In the genomic region with DNA sequence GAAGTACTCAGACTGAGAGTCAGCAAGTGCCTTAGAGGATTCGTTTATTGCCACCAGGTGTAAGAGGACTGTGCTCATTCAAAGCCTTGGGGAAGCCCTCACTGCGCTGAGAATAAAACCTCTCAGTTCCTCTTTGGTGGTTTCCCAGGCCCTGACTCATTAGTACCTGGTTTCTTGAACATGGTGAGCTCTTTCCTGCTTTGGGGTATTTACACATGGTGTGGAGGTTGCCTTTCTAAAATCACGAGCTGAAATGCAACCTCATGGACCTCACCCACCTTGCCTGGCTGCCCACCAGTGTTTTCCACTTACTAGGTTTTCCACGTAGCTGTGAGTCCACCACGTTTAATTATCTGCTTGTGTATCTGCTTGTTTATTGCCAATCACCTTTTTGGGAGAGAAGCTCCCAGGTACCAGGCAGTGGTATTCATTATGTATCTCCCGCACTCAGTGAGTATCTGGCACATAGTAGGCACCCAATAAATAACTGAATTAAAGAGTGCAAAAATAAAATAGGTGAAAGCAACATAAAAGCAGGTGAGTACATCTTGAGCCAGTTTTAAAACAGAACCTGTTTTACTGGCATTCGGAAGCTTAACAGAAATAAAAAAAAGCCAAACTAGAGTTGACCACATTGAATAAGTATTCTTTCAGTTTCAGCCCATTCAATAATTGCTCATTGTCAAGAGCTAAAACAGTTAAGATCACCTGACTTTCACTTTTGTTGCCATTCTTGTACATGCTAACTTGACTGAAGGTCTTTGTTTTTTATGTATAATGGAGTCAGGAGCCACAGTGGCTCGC, we compare ENCODE assay signal across 8 cellular contexts.
DNase-seq lines count a peak whose midpoint lies in the region; ATAC-seq and TF ChIP-seq lines count a peak whose summit lies in the region.

No MANE protein-coding gene starts in this region.

- TF ChIP-seq CTCF in Panc1 (IDR thresholded peaks at IDR 0.05): no peak
- no peak for TF ChIP-seq CTCF in CD4-positive, alpha-beta T cell (IDR thresholded peaks at IDR 0.05)

- intact Hi-C loops in Panc1 (cut with micrococcal nuclease; ENCODE audit: unreplicated experiment) (no loop called here), right cardiac atrium (cut with DNase I) (no loop called here)
- intact Hi-C loops in CD4-positive, alpha-beta T cell (cut with DNase I, micrococcal nuclease): no loop called here

- no peak overlapping the region for H3K27ac Mint-ChIP-seq in CD4-positive, alpha-beta T cell

- H3K4me1 Mint-ChIP-seq in CD4-positive, alpha-beta T cell (ENCODE audit: low read depth): no peaks in the 10 kb centered on the region

- CTCF ChIA-PET in Panc1 (lab: Charles Lee): no interaction called here
- CTCF ChIA-PET in CD4-positive, alpha-beta T cell (lab: Charles Lee): no interaction called here

- no TSS peak for BruUV-seq in Panc1 (replicated peaks; lab: Mats Ljungman, UMichigan)

- in situ Hi-C loops in Panc1 (cut with HindIII; ENCODE audit: low pct_unique_long_range_greater_than_20kb, low sequenced_read_pairs): no loop called here

- no peaks in the 10 kb centered on the region for H3K36me3 ChIP-seq in Panc1 (ENCODE audit: control insufficient read depth, insufficient read depth, low read length)

- peak overlapping the region; percentile 34; the same call in 1 of the 2 replicates for H3K27ac ChIP-seq in Panc1 (ENCODE audit: low read length)
- no peak overlapping the region for H3K27ac ChIP-seq in CD4-positive, alpha-beta T cell (ENCODE audit: low read depth, low read length)
- no peak overlapping the region for H3K27ac ChIP-seq in right cardiac atrium (ENCODE audit: low read length)

- WGBS in right cardiac atrium: 82% methylated on average over 8 of the region's 8 CpGs

- ATAC-seq in HG03066 (IDR thresholded peaks at IDR 0.05; ENCODE audit: low read depth, unreplicated experiment) (peak; percentile 77), Panc1 (no peak), right cardiac atrium (no peak)
- ATAC-seq in CD4-positive, alpha-beta T cell (ENCODE audit: poor library complexity): no peak

- H3K9me3 ChIP-seq in Panc1 (ENCODE audit: control insufficient read depth, insufficient read depth, low read depth, low read length) (no peaks in the 10 kb centered on the region), right cardiac atrium (ENCODE audit: control insufficient read depth, low read length) (no peaks in the 10 kb centered on the region)
- H3K9me3 ChIP-seq in CD4-positive, alpha-beta T cell (ENCODE audit: control insufficient read depth, low read length): no peaks in the 10 kb centered on the region

- H3K9me3 Mint-ChIP-seq in CD4-positive, alpha-beta T cell: no peaks in the 10 kb centered on the region

- DNase-seq in stimulated activated CD4-positive, alpha-beta T cell treated with anti-CD3 and anti-CD28 coated beads, Interleukin-15, amount 100 ng/mL, for 24 hours: peak; percentile 54
- no peak for DNase-seq in stimulated activated CD4-positive, alpha-beta T cell treated with anti-CD3 and anti-CD28 coated beads, Interleukin-12 subunit alpha, Interleukin-12 subunit beta, amount 100 ng/mL, for 4 hours
- DNase-seq in Panc1 (ENCODE audit: low read depth, low spot score): no peak
- peak; percentile 40 for DNase-seq in pons (ENCODE audit: low spot score)
- DNase-seq in CD4-positive, alpha-beta T cell: no peak
- DNase-seq in effector CD4-positive, alpha-beta T cell: no peak
- DNase-seq in right cardiac atrium: no peak

- H3K4me1 ChIP-seq in Panc1 (ENCODE audit: control insufficient read depth, insufficient read depth, low read length): peaks cover 10% of the 10 kb centered on the region; the same call in 1 of the 2 replicates
- H3K4me1 ChIP-seq in right cardiac atrium (ENCODE audit: control insufficient read depth, insufficient read depth, low read length): peaks cover 2% of the 10 kb centered on the region

- peaks cover 10% of the 10 kb centered on the region for H3K27me3 Mint-ChIP-seq in CD4-positive, alpha-beta T cell

- H3K27me3 ChIP-seq in Panc1 (ENCODE audit: control insufficient read depth, insufficient read depth, low read length) (no peaks in the 10 kb centered on the region), right cardiac atrium (ENCODE audit: control insufficient read depth, insufficient read depth) (no peaks in the 10 kb centered on the region)
- H3K27me3 ChIP-seq in CD4-positive, alpha-beta T cell (ENCODE audit: control insufficient read depth, insufficient read depth, low read length): no peaks in the 10 kb centered on the region

- no peaks in the 10 kb centered on the region for H3K36me3 Mint-ChIP-seq in CD4-positive, alpha-beta T cell (ENCODE audit: low read depth)

- POLR2A ChIA-PET in Panc1 (lab: Charles Lee): no interaction called here
- POLR2A ChIA-PET in CD4-positive, alpha-beta T cell (lab: Charles Lee): no interaction called here

- H3K4me3 Mint-ChIP-seq in CD4-positive, alpha-beta T cell: no peak overlapping the region

- H3K4me3 ChIP-seq in Panc1 (ENCODE audit: low read depth in 2 of 2, low read length in 2 of 2) (no peak overlapping the region), right cardiac atrium (ENCODE audit: low read length) (no peak overlapping the region)

Comparison
In these comparisons a context has a peak if more than half of its experiments do, and no peak if none do; other contexts are left out.
1. DNase-seq: peak in stimulated activated CD4-positive, alpha-beta T cell treated with anti-CD3 and anti-CD28 coated beads, Interleukin-15, amount 100 ng/mL, for 24 hours (single experiment) and pons (single experiment); none in stimulated activated CD4-positive, alpha-beta T cell treated with anti-CD3 and anti-CD28 coated beads, Interleukin-12 subunit alpha, Interleukin-12 subunit beta, amount 100 ng/mL, for 4 hours (single experiment), Panc1 (single experiment), CD4-positive, alpha-beta T cell (0 of 10), effector CD4-positive, alpha-beta T cell (single experiment) and right cardiac atrium (0 of 3).